ENCODE assay signal across 17 cellular contexts in genomic region chr1:198205021-198205684, GRCh38. TPM values are rescaled to one million over a fixed set of nuclear protein-coding genes. Genes with fewer than 3 reads are reported as not detected.
DNase-seq lines count a peak whose midpoint lies in the region; ATAC-seq and TF ChIP-seq lines count a peak whose summit lies in the region.
"Had no signal": no experiment of that assay in that cellular context is flagged by ENCODE, and none has a peak within 500 bp of the region (broad histone marks: within the 10 kb centered on the region; RNA-seq: fewer than 3 reads in every experiment).

No MANE protein-coding gene starts in this region.

- H3K27ac ChIP-seq in breast epithelium (no peak overlapping the region), left lung (peak overlapping the region in 1 of 2 donors; percentile 30)

- CTCF ChIA-PET in MCF 10A (lab: Yijun Ruan, JAX) = interaction anchor here (0.6 to 1.0 kb wide), 4 partner anchors 200 to 579 kb away, joined by 3 to 5 read pairs (median 4); no protein-coding TSS in a partner anchor

- H3K27me3 Mint-ChIP-seq in MCF 10A (ENCODE audit: insufficient read depth, unreplicated experiment) = no peaks in the 10 kb centered on the region
- H3K27me3 Mint-ChIP-seq: activated naive CD4-positive, alpha-beta T cell treated with anti-CD3 and anti-CD28 coated beads, Interleukin-2, amount 10 ng/mL, durations not matched to agents 7 days and 5 days had no signal

- H3K4me3 Mint-ChIP-seq in MCF 10A (ENCODE audit: unreplicated experiment) = peak overlapping the region; percentile 20
- H3K4me3 Mint-ChIP-seq in stimulated activated effector memory CD8-positive, alpha-beta T cell treated with anti-CD3 and anti-CD28 coated beads, Interleukin-12 subunit alpha, Interleukin-12 subunit beta, amount 100 ng/mL, for 72 hours = no peak overlapping the region
- H3K4me3 Mint-ChIP-seq: activated naive CD4-positive, alpha-beta T cell treated with anti-CD3 and anti-CD28 coated beads, Interleukin-2, amount 10 ng/mL, durations not matched to agents 7 days and 5 days; GM23338 had no signal

- DNase-seq in MCF 10A (ENCODE audit: unreplicated experiment) = no peak
- DNase-seq in breast epithelium (ENCODE audit: low spot score in 2 of 2) = no peak
- peak; percentile 36 to 48 for DNase-seq in cardiac fibroblast (ENCODE audit: low read depth in 2 of 2)
- DNase-seq in left ventricle myocardium superior = peak; percentile 59
- DNase-seq in stimulated activated effector memory CD8-positive, alpha-beta T cell treated with anti-CD3 and anti-CD28 coated beads, Interleukin-12 subunit alpha, Interleukin-12 subunit beta, amount 100 ng/mL, for 72 hours (ENCODE audit: low spot score in 2 of 2) = no peak
- no peak for DNase-seq in left lung
- DNase-seq in AG08395 (ENCODE audit: low spot score) = no peak
- DNase-seq: activated CD4-positive, CD25-positive, alpha-beta regulatory T cell treated with anti-CD3 and anti-CD28 coated beads, Interleukin-2, amount 50 U/mL, for 72 hours; activated CD8-positive, alpha-beta memory T cell treated with anti-CD3 and anti-CD28 coated beads, Interleukin-2, amount 50 U/mL, for 4 hours; activated naive CD4-positive, alpha-beta T cell treated with anti-CD3 and anti-CD28 coated beads, Interleukin-2, amount 10 ng/mL, durations not matched to agents 7 days and 5 days; Caco-2; effector CD4-positive, alpha-beta T cell; Karpas-422; NCI-H1436 treated with DMSO at 0.1 percent for 48 hours; SHP77 treated with DMSO at 0.1 percent for 48 hours had no signal

- peak overlapping the region; percentile 79 for H3K27ac Mint-ChIP-seq in MCF 10A (ENCODE audit: low read depth, unreplicated experiment)
- peak overlapping the region; percentile 43 for H3K27ac Mint-ChIP-seq in stimulated activated effector memory CD8-positive, alpha-beta T cell treated with anti-CD3 and anti-CD28 coated beads, Interleukin-12 subunit alpha, Interleukin-12 subunit beta, amount 100 ng/mL, for 72 hours
- H3K27ac Mint-ChIP-seq: activated naive CD4-positive, alpha-beta T cell treated with anti-CD3 and anti-CD28 coated beads, Interleukin-2, amount 10 ng/mL, durations not matched to agents 7 days and 5 days; GM23338 had no signal

- no peak for TF ChIP-seq POLR2A in breast epithelium (IDR thresholded peaks at IDR 0.05)

- no peaks in the 10 kb centered on the region for H3K36me3 ChIP-seq in breast epithelium
- no peaks in the 10 kb centered on the region for H3K36me3 ChIP-seq in left lung

- H3K9me3 ChIP-seq in breast epithelium = no peaks in the 10 kb centered on the region
- no peaks in the 10 kb centered on the region for H3K9me3 ChIP-seq in left lung
- H3K9me3 ChIP-seq: Caco-2 had no signal

- TF ChIP-seq CTCF in MCF 10A (IDR thresholded peaks at IDR 0.05; ENCODE audit: unreplicated experiment) (no peak), breast epithelium (IDR thresholded peaks at IDR 0.05) (no peak), cardiac fibroblast (IDR thresholded peaks at IDR 0.05; ENCODE audit: low read depth, low read length) (no peak), left lung (IDR thresholded peaks at IDR 0.05) (no peak)

- intact Hi-C loops in MCF 10A (cut with micrococcal nuclease) = loop anchor here (5.0 kb wide), 1 partner anchor 482 kb away; no protein-coding TSS in a partner anchor
- intact Hi-C loops in breast epithelium (cut with DNase I; ENCODE audit: low total_unique reads) = no loop called here
- intact Hi-C loops in left ventricle myocardium superior (cut with micrococcal nuclease) = no loop called here
- intact Hi-C loops in left lung (cut with DNase I) = no loop called here

- H3K36me3 Mint-ChIP-seq in MCF 10A (ENCODE audit: insufficient read depth, unreplicated experiment) = no peaks in the 10 kb centered on the region
- H3K36me3 Mint-ChIP-seq in stimulated activated effector memory CD8-positive, alpha-beta T cell treated with anti-CD3 and anti-CD28 coated beads, Interleukin-12 subunit alpha, Interleukin-12 subunit beta, amount 100 ng/mL, for 72 hours = peaks cover 23% of the 10 kb centered on the region

- H3K4me3 ChIP-seq in breast epithelium (no peak overlapping the region), cardiac fibroblast (replicated peaks in 1 of 2; ENCODE audit: low read depth in 2 of 2, low read length in 2 of 2) (no peak overlapping the region), left lung (no peak overlapping the region)
- H3K4me3 ChIP-seq: GM23338 had no signal

- POLR2A ChIA-PET in MCF 10A (lab: Yijun Ruan, JAX) = interaction anchor here (0.6 to 2.7 kb wide), 11 partner anchors 9 to 293 kb away, joined by 3 to 19 read pairs (median 4); partner anchors contain the start of gene NEK7

- no TSS peak for BruUV-seq in MCF 10A (replicated peaks; lab: Mats Ljungman, UMichigan)

- H3K9me3 Mint-ChIP-seq in MCF 10A (ENCODE audit: unreplicated experiment) = no peaks in the 10 kb centered on the region
- H3K9me3 Mint-ChIP-seq in stimulated activated effector memory CD8-positive, alpha-beta T cell treated with anti-CD3 and anti-CD28 coated beads, Interleukin-12 subunit alpha, Interleukin-12 subunit beta, amount 100 ng/mL, for 72 hours = peaks cover 2% of the 10 kb centered on the region
- H3K9me3 Mint-ChIP-seq: activated naive CD4-positive, alpha-beta T cell treated with anti-CD3 and anti-CD28 coated beads, Interleukin-2, amount 10 ng/mL, durations not matched to agents 7 days and 5 days; GM23338 had no signal

- peaks cover 21% of the 10 kb centered on the region for H3K4me1 Mint-ChIP-seq in MCF 10A (ENCODE audit: insufficient read depth, unreplicated experiment)
- H3K4me1 Mint-ChIP-seq in stimulated activated effector memory CD8-positive, alpha-beta T cell treated with anti-CD3 and anti-CD28 coated beads, Interleukin-12 subunit alpha, Interleukin-12 subunit beta, amount 100 ng/mL, for 72 hours = peaks cover 56% of the 10 kb centered on the region
- H3K4me1 Mint-ChIP-seq: GM23338 had no signal

- ATAC-seq in left ventricle myocardium superior = peak; percentile 82
- ATAC-seq in stimulated activated effector memory CD8-positive, alpha-beta T cell treated with anti-CD3 and anti-CD28 coated beads, Interleukin-12 subunit alpha, Interleukin-12 subunit beta, amount 100 ng/mL, for 72 hours = no peak
- ATAC-seq in GM19328 (IDR thresholded peaks at IDR 0.05; ENCODE audit: unreplicated experiment) = no peak
- ATAC-seq in left lung = no peak
- ATAC-seq: GM23338 had no signal

- H3K4me1 ChIP-seq in breast epithelium = no peaks in the 10 kb centered on the region
- peaks cover 0 to 39% of the 10 kb centered on the region in 2 donors for H3K4me1 ChIP-seq in left lung
- H3K4me1 ChIP-seq: Caco-2 had no signal

- no peaks in the 10 kb centered on the region for H3K27me3 ChIP-seq in breast epithelium
- H3K27me3 ChIP-seq in left lung = no peaks in the 10 kb centered on the region

RNA-seq across cellular contexts. Expression of gene NEK7, which starts 48.4 kb away (rescaled TPM):
- total RNA-seq in MCF 10A (2022) = 51.1 and 54.4 TPM in 2 replicates
- 100 to 1,000 TPM in 2 of 3 donors, 10 to 100 TPM in 1; 82.3 to 187 (median 105) TPM for total RNA-seq in breast epithelium
- total RNA-seq in left ventricle myocardium superior = 215 TPM
- 100 to 1,000 TPM in 1 of 2 donors, 10 to 100 TPM in 1; 82.6 to 102 TPM for total RNA-seq in left lung

Comparison
In these comparisons a context has a peak if more than half of its experiments do, and no peak if none do; other contexts are left out.
1. DNase-seq: peak in cardiac fibroblast (2 of 2) and left ventricle myocardium superior (single experiment); none in MCF 10A (single experiment), breast epithelium (0 of 2), stimulated activated effector memory CD8-positive, alpha-beta T cell treated with anti-CD3 and anti-CD28 coated beads, Interleukin-12 subunit alpha, Interleukin-12 subunit beta, amount 100 ng/mL, for 72 hours (0 of 2), left lung (0 of 2) and AG08395 (single experiment).